ENCODE assay signal across 8 cellular contexts in genomic region chr3:57910988-57911387, GRCh38.
DNase-seq lines count a peak whose midpoint lies in the region; ATAC-seq and TF ChIP-seq lines count a peak whose summit lies in the region.

No MANE protein-coding gene starts in this region.

- H3K27me3 ChIP-seq in tibial nerve, result no peaks in the 10 kb centered on the region

- H3K9me3 Mint-ChIP-seq in stimulated activated naive CD8-positive, alpha-beta T cell treated with anti-CD3 and anti-CD28 coated beads, Interleukin-15, amount 100 ng/mL, for 72 hours, result no peaks in the 10 kb centered on the region

- POLR2A ChIA-PET in RWPE1 (lab: Yijun Ruan, JAX; ENCODE audit: low non-redundant PET), result no interaction called here

- peak; percentile 24; the same call in 1 of the 2 replicates for TF ChIP-seq CTCF in RWPE1 (conservative IDR thresholded peaks at IDR 0.05; ENCODE audit: low read depth)
- TF ChIP-seq CTCF in fibroblast of the aortic adventitia (IDR thresholded peaks at IDR 0.05; ENCODE audit: insufficient read depth, low read length), result peak; percentile 32
- TF ChIP-seq CTCF in tibial nerve (IDR thresholded peaks at IDR 0.05), result no peak

- no peaks in the 10 kb centered on the region for H3K27me3 Mint-ChIP-seq in stimulated activated naive CD8-positive, alpha-beta T cell treated with anti-CD3 and anti-CD28 coated beads, Interleukin-15, amount 100 ng/mL, for 72 hours

- H3K36me3 ChIP-seq in tibial nerve, result peaks cover 0 to 77% (median 8%) of the 10 kb centered on the region in 3 donors

- CTCF ChIA-PET in RWPE1 (lab: Yijun Ruan, JAX), result no interaction called here

- no peak for TF ChIP-seq EP300 in tibial nerve (IDR thresholded peaks at IDR 0.05)

- TF ChIP-seq POLR2A in tibial nerve (IDR thresholded peaks at IDR 0.05), result no peak

- no peak overlapping the region for H3K4me3 ChIP-seq in fibroblast of the aortic adventitia (ENCODE audit: low read depth, low read length)
- H3K4me3 ChIP-seq in tibial nerve, result no peak overlapping the region

- ATAC-seq in stimulated activated naive CD8-positive, alpha-beta T cell treated with anti-CD3 and anti-CD28 coated beads, Interleukin-15, Interleukin-2, amounts not matched to agents 100 U/mL and 50 U/mL, for 24 hours, result no peak
- ATAC-seq in stimulated activated naive CD8-positive, alpha-beta T cell treated with anti-CD3 and anti-CD28 coated beads, Interleukin-15, amount 100 ng/mL, for 72 hours, result no peak
- no peak for ATAC-seq in GM19023 (IDR thresholded peaks at IDR 0.05; ENCODE audit: unreplicated experiment)
- ATAC-seq in HG03175 (IDR thresholded peaks at IDR 0.05; ENCODE audit: unreplicated experiment), result no peak
- ATAC-seq in GM18873 (IDR thresholded peaks at IDR 0.05; ENCODE audit: low FRiP score, unreplicated experiment), result no peak

- no peaks in the 10 kb centered on the region for H3K4me1 Mint-ChIP-seq in stimulated activated naive CD8-positive, alpha-beta T cell treated with anti-CD3 and anti-CD28 coated beads, Interleukin-15, amount 100 ng/mL, for 72 hours

- WGBS in tibial nerve, 2 donors, result 71 to 86% methylated on average over 2 of the region's 2 CpGs

- no peaks in the 10 kb centered on the region for H3K9me3 ChIP-seq in tibial nerve

- H3K4me3 Mint-ChIP-seq in stimulated activated naive CD8-positive, alpha-beta T cell treated with anti-CD3 and anti-CD28 coated beads, Interleukin-15, amount 100 ng/mL, for 72 hours, result no peak overlapping the region

- H3K27ac Mint-ChIP-seq in stimulated activated naive CD8-positive, alpha-beta T cell treated with anti-CD3 and anti-CD28 coated beads, Interleukin-15, amount 100 ng/mL, for 72 hours, result no peak overlapping the region

- DNase-seq in stimulated activated naive CD8-positive, alpha-beta T cell treated with anti-CD3 and anti-CD28 coated beads, Interleukin-15, Interleukin-2, amounts not matched to agents 100 U/mL and 50 U/mL, for 24 hours, result peak; percentile 10
- no peak for DNase-seq in stimulated activated naive CD8-positive, alpha-beta T cell treated with anti-CD3 and anti-CD28 coated beads, Interleukin-15, amount 100 ng/mL, for 72 hours
- DNase-seq in RWPE1 (ENCODE audit: low spot score) (no peak), fibroblast of the aortic adventitia (ENCODE audit: low read depth) (peak; percentile 18), tibial nerve (ENCODE audit: low spot score in 2 of 2) (no peak)

- no peaks in the 10 kb centered on the region for H3K4me1 ChIP-seq in tibial nerve

- H3K27ac ChIP-seq in RWPE1 (no peak overlapping the region), tibial nerve (no peak overlapping the region)

Comparison
In these comparisons a context has a peak if more than half of its experiments do, and no peak if none do; other contexts are left out.
1. DNase-seq: peak in stimulated activated naive CD8-positive, alpha-beta T cell treated with anti-CD3 and anti-CD28 coated beads, Interleukin-15, Interleukin-2, amounts not matched to agents 100 U/mL and 50 U/mL, for 24 hours (single experiment) and fibroblast of the aortic adventitia (single experiment); none in stimulated activated naive CD8-positive, alpha-beta T cell treated with anti-CD3 and anti-CD28 coated beads, Interleukin-15, amount 100 ng/mL, for 72 hours (0 of 2), RWPE1 (single experiment) and tibial nerve (0 of 2).
2. CTCF ChIP-seq: peak in RWPE1 (single experiment) and fibroblast of the aortic adventitia (single experiment); none in tibial nerve (0 of 5).